ENCODE assay signal across 5 cellular contexts in genomic region chr2:118744682-118745181, GRCh38.
DNase-seq lines count a peak whose midpoint lies in the region; ATAC-seq, FAIRE-seq and TF ChIP-seq lines count a peak whose summit lies in the region.
"Not testable (repeated sequence)": the region's sequence is repeated elsewhere in the genome, so short reads cannot be mapped to it uniquely, and the experiment has no call there.

No MANE protein-coding gene starts in this region.

- not testable (repeated sequence) for H3K4me1 ChIP-seq in A549; HEK293 (ENCODE audit: control insufficient read depth, insufficient read depth, low read length); HepG2 (ENCODE audit: insufficient read depth, low read length)

- not testable (repeated sequence) for H3K27ac ChIP-seq in A549; HEK293 (ENCODE audit: extremely low read depth, low read depth, low read length); coronary artery; HepG2 (ENCODE audit: extremely low read length, insufficient read depth, low read length)

- not testable (repeated sequence) for H2AFZ ChIP-seq in HepG2 (ENCODE audit: low read length)

- not testable (repeated sequence) for TF ChIP-seq RAD21 in A549 (conservative IDR thresholded peaks at IDR 0.05 in 1 of 2, IDR thresholded peaks at IDR 0.05 in 1 of 2); HepG2 (CRISPR knock-in tag; IDR thresholded peaks at IDR 0.05)

- not testable (repeated sequence) for H3K36me3 ChIP-seq in HEK293 (ENCODE audit: control insufficient read depth in 2 of 2, insufficient read depth in 1 of 2, low read length in 2 of 2); HepG2 (replicated peaks in 1 of 2; ENCODE audit: control insufficient read depth in 1 of 2, insufficient read depth in 2 of 2, low read length in 2 of 2)

- not testable (repeated sequence) for H4K20me1 ChIP-seq in HepG2 (ENCODE audit: insufficient read depth, low read length)

- CTCF ChIA-PET in A549 (lab: Yijun Ruan, JAX); HEK293 (lab: Yijun Ruan, JAX); HepG2 (lab: Yijun Ruan, JAX; ENCODE audit: low intra/inter-chr PET ratio, low total read pairs): not testable (repeated sequence)

- peaks cover 22% of the 10 kb centered on the region; the same call in 2 of the 3 replicates for H3K9me3 ChIP-seq in A549
- H3K9me3 ChIP-seq in HEK293 (ENCODE audit: control insufficient read depth, insufficient read depth, low read depth, low read length) = not testable (repeated sequence)
- H3K9me3 ChIP-seq in HepG2 (ENCODE audit: low read length) = peaks cover 34% of the 10 kb centered on the region

- DNase-seq in A549 (ENCODE audit: low read depth in 1 of 2, low spot score in 1 of 2); endothelial cell (ENCODE audit: low spot score); HepG2 (ENCODE audit: low spot score): not testable (repeated sequence)
- DNase-seq in coronary artery (ENCODE audit: low spot score) = peak; percentile 26

- not testable (repeated sequence) for H3K4me1 Mint-ChIP-seq in endothelial cell (ENCODE audit: unreplicated experiment)

- not testable (repeated sequence) for TF ChIP-seq CTCF in A549 (IDR thresholded peaks at IDR 0.05); HEK293 (tag by site-specific recombination; IDR thresholded peaks at IDR 0.05); coronary artery (IDR thresholded peaks at IDR 0.05); endothelial cell (IDR thresholded peaks at IDR 0.05; ENCODE audit: unreplicated experiment); HepG2 (CRISPR knock-in tag; IDR thresholded peaks at IDR 0.05)

- H3K27me3 ChIP-seq in HepG2 (ENCODE audit: control insufficient read depth in 1 of 2, insufficient read depth in 2 of 2, low read length in 2 of 2) = not testable (repeated sequence)

- H3K27me3 Mint-ChIP-seq in endothelial cell (ENCODE audit: unreplicated experiment) = not testable (repeated sequence)

- H3K4me3 ChIP-seq in A549; HEK293 (ENCODE audit: low read depth, low read length); coronary artery; HepG2 (replicated peaks in 1 of 3; ENCODE audit: insufficient read depth in 1 of 3, low read depth in 2 of 3, low read length in 3 of 3): not testable (repeated sequence)

- not testable (repeated sequence) for BruUV-seq in HepG2 (replicated peaks; lab: Mats Ljungman, UMichigan)

- in situ Hi-C loops in HepG2 (cut with HindIII; ENCODE audit: extremely low pct_ligation_motif_present, low pct_unique_long_range_greater_than_20kb) = not testable (repeated sequence)

- intact Hi-C loops in HepG2 (cut with micrococcal nuclease; ENCODE audit: unreplicated experiment) = not testable (repeated sequence)

- not testable (repeated sequence) for TF ChIP-seq EP300 in A549 (IDR thresholded peaks at IDR 0.05); HepG2 (IDR thresholded peaks at IDR 0.05; ENCODE audit: low read depth in 2 of 2, low read length in 2 of 2); HepG2 (CRISPR knock-in tag; IDR thresholded peaks at IDR 0.05; ENCODE audit: borderline replicate concordance)

- H3K4me3 Mint-ChIP-seq in endothelial cell (ENCODE audit: unreplicated experiment) = not testable (repeated sequence)

- ATAC-seq in A549, HepG2: not testable (repeated sequence)

- H3K9me3 Mint-ChIP-seq in endothelial cell (ENCODE audit: unreplicated experiment) = peaks cover 12% of the 10 kb centered on the region

- not testable (repeated sequence) for FAIRE-seq in A549 (lab: Jason Lieb, UNC); HepG2 (lab: Jason Lieb, UNC)

- 15% methylated on average over 3 of the region's 3 CpGs for WGBS in A549 (ENCODE audit: missing lambda C conversion rate)
- 32% methylated on average over 3 of the region's 3 CpGs for WGBS in HepG2 (ENCODE audit: low lambda C conversion rate)

- not testable (repeated sequence) for H3K4me2 ChIP-seq in A549; HepG2 (ENCODE audit: low read depth, low read length)

- not testable (repeated sequence) for H3K79me2 ChIP-seq in HepG2 (ENCODE audit: insufficient read depth, low read length)

- POLR2A ChIA-PET in A549 (lab: Yijun Ruan, JAX); HEK293 (lab: Yijun Ruan, JAX); HepG2 (lab: Yijun Ruan, JAX): not testable (repeated sequence)

- not testable (repeated sequence) for TF ChIP-seq POLR2A in A549 (IDR thresholded peaks at IDR 0.05; ENCODE audit: low read length); HepG2 (IDR thresholded peaks at IDR 0.05; ENCODE audit: insufficient read depth in 1 of 2, low read depth in 2 of 2, low read length in 2 of 2)

- peak overlapping the region; percentile 8 for H3K27ac Mint-ChIP-seq in endothelial cell (ENCODE audit: unreplicated experiment)

- H3K36me3 Mint-ChIP-seq in endothelial cell (ENCODE audit: low read depth, unreplicated experiment) = peaks cover 11% of the 10 kb centered on the region

- H3K9ac ChIP-seq in HepG2 (ENCODE audit: insufficient read depth, low read depth, low read length) = not testable (repeated sequence)

TF ChIP-seq in A549, 52 proteins besides CTCF, POLR2A, EP300 and RAD21:
- TF ChIP-seq ZFP36 (IDR thresholded peaks at IDR 0.05; ENCODE audit: borderline replicate concordance, partially characterized antibody) = peak; percentile 94
TF ChIP-seq in A549: peak in this region for 1; not testable (repeated sequence) for 51.

TF ChIP-seq in HEK293, 187 proteins besides CTCF, POLR2A, EP300 and RAD21:
- peak; percentile 79 for TF ChIP-seq SETDB1 (IDR thresholded peaks at IDR 0.05; ENCODE audit: insufficient read length, low read length)
- peak; percentile 95 for TF ChIP-seq ZNF585B (tag by site-specific recombination; IDR thresholded peaks at IDR 0.05)

TF ChIP-seq in HepG2, 621 proteins besides CTCF, POLR2A, EP300 and RAD21:
- TF ChIP-seq ZFP36 (IDR thresholded peaks at IDR 0.05; ENCODE audit: borderline replicate concordance, low read depth, low read length, partially characterized antibody) = peak; percentile 40
